8 cellular contexts compared by ENCODE assay signal in the genomic region with DNA sequence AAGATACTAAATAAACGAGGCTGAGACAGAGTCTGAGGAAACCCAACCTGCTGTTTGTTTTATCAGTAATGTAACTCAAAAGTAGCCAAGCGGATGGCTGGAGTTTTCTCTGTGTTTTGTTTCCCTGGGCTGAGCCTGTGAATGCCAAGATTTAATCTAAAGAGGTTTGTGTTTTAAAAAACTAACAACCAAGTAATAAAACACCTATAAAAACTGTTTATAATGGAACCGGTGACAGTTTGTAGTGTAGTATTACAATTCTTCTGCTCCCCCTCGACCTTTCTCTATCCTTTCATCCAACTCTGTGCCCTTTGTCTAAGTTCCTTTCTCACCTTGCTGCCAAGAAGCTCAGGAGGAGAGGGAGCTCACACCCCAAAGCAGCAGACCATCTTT. TPM values are rescaled to one million over a fixed set of nuclear protein-coding genes. Genes with fewer than 3 reads are reported as not detected.
DNase-seq lines count a peak whose midpoint lies in the region; ATAC-seq and TF ChIP-seq lines count a peak whose summit lies in the region.

No MANE protein-coding gene starts in this region.

- peaks cover 9 to 41% of the 10 kb centered on the region in 2 donors for H3K4me1 ChIP-seq in left lung
- H3K4me1 ChIP-seq in tibial artery = peaks cover 0 to 48% (median 41%) of the 10 kb centered on the region in 4 donors

- peak overlapping the region; percentile 77 to 99 for H3K27ac ChIP-seq in left lung
- H3K27ac ChIP-seq in tibial artery = peak overlapping the region; percentile 92

- H3K27me3 Mint-ChIP-seq in activated naive CD4-positive, alpha-beta T cell treated with anti-CD3 and anti-CD28 coated beads, Interleukin-2, amount 10 ng/mL, durations not matched to agents 7 days and 5 days = peaks cover 5% of the 10 kb centered on the region
- H3K27me3 Mint-ChIP-seq in activated B cell treated with CpG ODN at 0.5 μM for 24 hours = no peaks in the 10 kb centered on the region

- no peaks in the 10 kb centered on the region for H3K9me3 ChIP-seq in left lung
- no peaks in the 10 kb centered on the region for H3K9me3 ChIP-seq in tibial artery

- H3K4me1 Mint-ChIP-seq in activated naive CD4-positive, alpha-beta T cell treated with anti-CD3 and anti-CD28 coated beads, Interleukin-2, amount 10 ng/mL, durations not matched to agents 7 days and 5 days = peaks cover 44% of the 10 kb centered on the region
- H3K4me1 Mint-ChIP-seq in activated B cell treated with CpG ODN at 0.5 μM for 24 hours = peaks cover 26% of the 10 kb centered on the region

- TF ChIP-seq CTCF in activated B cell treated with CpG ODN at 0.5 μM for 24 hours (IDR thresholded peaks at IDR 0.05) (no peak), left lung (IDR thresholded peaks at IDR 0.05) (no peak), tibial artery (IDR thresholded peaks at IDR 0.05) (no peak)

- ATAC-seq in activated B cell treated with CpG ODN at 0.5 μM for 24 hours (ENCODE audit: low read depth) (no peak), left lung (no peak), GM21390 (IDR thresholded peaks at IDR 0.05; ENCODE audit: unreplicated experiment) (no peak)

- H3K36me3 ChIP-seq in left lung (no peaks in the 10 kb centered on the region), tibial artery (no peaks in the 10 kb centered on the region)

- POLR2A ChIA-PET in activated B cell treated with CpG ODN at 0.5 μM for 24 hours (lab: Charles Lee) = interaction anchor here (0.7 kb wide), 1 partner anchor 1023 kb away, joined by 3 read pairs; no protein-coding TSS in a partner anchor

- H3K27me3 ChIP-seq in left lung (no peaks in the 10 kb centered on the region), tibial artery (no peaks in the 10 kb centered on the region)

- H3K4me3 ChIP-seq in left lung (no peak overlapping the region), tibial artery (no peak overlapping the region)

- peaks cover 5% of the 10 kb centered on the region for H3K36me3 Mint-ChIP-seq in activated naive CD4-positive, alpha-beta T cell treated with anti-CD3 and anti-CD28 coated beads, Interleukin-2, amount 10 ng/mL, durations not matched to agents 7 days and 5 days
- peaks cover 1% of the 10 kb centered on the region for H3K36me3 Mint-ChIP-seq in activated B cell treated with CpG ODN at 0.5 μM for 24 hours (ENCODE audit: low read depth)

- no peak for DNase-seq in activated naive CD4-positive, alpha-beta T cell treated with anti-CD3 and anti-CD28 coated beads, Interleukin-2, amount 10 ng/mL, durations not matched to agents 7 days and 5 days
- DNase-seq in activated naive CD4-positive, alpha-beta T cell treated with anti-CD3 and anti-CD28 coated beads, Interleukin-2, amount 50 U/mL, for 16 hours = no peak
- DNase-seq in activated B cell treated with CpG ODN at 0.5 μM for 24 hours (no peak), left lung (no peak), tibial artery (no peak), EL (no peak), NCI-H2227 treated with DMSO at 0.1 percent for 48 hours (lab: John Stamatoyannopoulos, UW) (no peak)

- H3K4me3 Mint-ChIP-seq in activated naive CD4-positive, alpha-beta T cell treated with anti-CD3 and anti-CD28 coated beads, Interleukin-2, amount 10 ng/mL, durations not matched to agents 7 days and 5 days = peak overlapping the region; percentile 92
- H3K4me3 Mint-ChIP-seq in activated B cell treated with CpG ODN at 0.5 μM for 24 hours = peak overlapping the region; percentile 91

- intact Hi-C loops in activated B cell treated with CpG ODN at 0.5 μM for 24 hours (cut with micrococcal nuclease) (loop anchor here (2.0 to 10.0 kb wide), 4 partner anchors 27 to 1329 kb away; a partner anchor contains a TSS), left lung (cut with DNase I) (no loop called here), tibial artery (cut with DNase I; ENCODE audit: low total_unique reads) (loop anchor here (10.0 kb wide), 2 partner anchors 281 to 411 kb away; a partner anchor contains a TSS)

- H3K27ac Mint-ChIP-seq in activated naive CD4-positive, alpha-beta T cell treated with anti-CD3 and anti-CD28 coated beads, Interleukin-2, amount 10 ng/mL, durations not matched to agents 7 days and 5 days = peak overlapping the region; percentile 91
- H3K27ac Mint-ChIP-seq in activated B cell treated with CpG ODN at 0.5 μM for 24 hours = peak overlapping the region; percentile 39

- CTCF ChIA-PET in activated naive CD4-positive, alpha-beta T cell treated with anti-CD3 and anti-CD28 coated beads, Interleukin-2, amount 10 ng/mL, durations not matched to agents 7 days and 5 days (lab: Charles Lee) = interaction anchor here (1.4 to 1.6 kb wide), 2 partner anchors 85 to 197 kb away, joined by 3 to 4 read pairs; no protein-coding TSS in a partner anchor
- CTCF ChIA-PET in activated B cell treated with CpG ODN at 0.5 μM for 24 hours (lab: Charles Lee) = no interaction called here

- no peaks in the 10 kb centered on the region for H3K9me3 Mint-ChIP-seq in activated naive CD4-positive, alpha-beta T cell treated with anti-CD3 and anti-CD28 coated beads, Interleukin-2, amount 10 ng/mL, durations not matched to agents 7 days and 5 days
- no peaks in the 10 kb centered on the region for H3K9me3 Mint-ChIP-seq in activated B cell treated with CpG ODN at 0.5 μM for 24 hours

RNA-seq across cellular contexts. Expression of a gene that starts 2.6 kb away (rescaled TPM):
- total RNA-seq in activated B cell treated with CpG ODN at 0.5 μM for 24 hours = 39.6 and 45.2 TPM in 2 replicates
- 10 to 100 TPM; 27.6 to 29.8 TPM for total RNA-seq in left lung

Comparison
In these comparisons a context has a peak if more than half of its experiments do, and no peak if none do; other contexts are left out.
1. intact Hi-C loops: an anchor here in activated B cell treated with CpG ODN at 0.5 μM for 24 hours (2.0 to 10.0 kb wide) and tibial artery (10.0 kb wide); none called in left lung.